In the genomic region with DNA sequence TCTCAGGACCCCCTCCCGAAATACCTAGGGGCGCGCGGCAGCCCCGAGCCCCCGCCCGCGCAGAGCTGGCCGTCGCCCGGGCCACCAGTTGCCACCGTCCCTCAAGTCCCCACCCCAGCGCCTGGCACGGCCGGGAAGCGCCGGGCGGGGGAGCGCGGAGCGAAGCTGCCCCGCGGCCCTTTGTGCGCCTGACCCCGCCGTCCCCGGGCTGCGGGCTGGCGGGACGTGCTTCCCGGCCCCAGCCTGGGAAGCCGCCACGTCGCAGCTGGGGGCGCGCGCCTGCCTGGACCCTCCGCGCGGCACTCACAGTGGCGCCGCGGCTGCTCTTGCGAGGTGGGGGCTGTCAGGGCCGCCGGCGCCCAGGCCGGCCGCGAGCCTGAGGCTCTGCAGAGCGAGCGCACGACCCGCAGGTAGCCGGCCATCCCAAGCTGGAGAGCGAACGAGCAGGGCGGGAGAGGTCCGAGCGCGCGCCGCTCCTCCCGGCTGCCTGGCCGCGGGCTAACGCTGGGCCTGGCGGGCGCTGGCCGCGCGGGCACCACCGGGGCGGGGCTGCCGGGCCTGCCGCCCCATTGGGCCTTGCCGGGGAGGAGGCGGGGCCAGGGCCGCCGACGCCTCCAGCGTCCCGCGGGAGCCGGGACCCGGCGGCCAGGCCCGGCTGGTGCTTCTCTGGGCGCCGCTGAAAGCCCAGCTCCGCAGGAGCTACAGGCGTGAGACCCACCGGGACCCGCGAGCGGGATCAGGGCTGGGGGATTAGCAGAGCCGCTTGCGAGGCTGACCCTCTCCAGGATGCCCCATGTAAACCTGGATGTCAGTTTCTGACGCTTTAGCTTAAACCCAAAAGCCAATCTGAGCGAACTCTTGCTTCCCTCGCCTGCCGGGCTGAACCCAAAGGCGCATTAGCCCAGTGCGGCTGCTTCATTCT, we compare ENCODE assay signal across 1 cellular context.
TF ChIP-seq lines count a peak whose summit lies in the region.

TSS of gene IDH2 (minus strand) at position 500 of the 922 bp plus-strand sequence. CDS start at position 422, 78 bp downstream.

TF ChIP-seq in GM12878, 131 proteins besides CTCF, POLR2A, EP300 and RAD21 (continued from another document and continues in another):
- TF ChIP-seq, protein P1, sequence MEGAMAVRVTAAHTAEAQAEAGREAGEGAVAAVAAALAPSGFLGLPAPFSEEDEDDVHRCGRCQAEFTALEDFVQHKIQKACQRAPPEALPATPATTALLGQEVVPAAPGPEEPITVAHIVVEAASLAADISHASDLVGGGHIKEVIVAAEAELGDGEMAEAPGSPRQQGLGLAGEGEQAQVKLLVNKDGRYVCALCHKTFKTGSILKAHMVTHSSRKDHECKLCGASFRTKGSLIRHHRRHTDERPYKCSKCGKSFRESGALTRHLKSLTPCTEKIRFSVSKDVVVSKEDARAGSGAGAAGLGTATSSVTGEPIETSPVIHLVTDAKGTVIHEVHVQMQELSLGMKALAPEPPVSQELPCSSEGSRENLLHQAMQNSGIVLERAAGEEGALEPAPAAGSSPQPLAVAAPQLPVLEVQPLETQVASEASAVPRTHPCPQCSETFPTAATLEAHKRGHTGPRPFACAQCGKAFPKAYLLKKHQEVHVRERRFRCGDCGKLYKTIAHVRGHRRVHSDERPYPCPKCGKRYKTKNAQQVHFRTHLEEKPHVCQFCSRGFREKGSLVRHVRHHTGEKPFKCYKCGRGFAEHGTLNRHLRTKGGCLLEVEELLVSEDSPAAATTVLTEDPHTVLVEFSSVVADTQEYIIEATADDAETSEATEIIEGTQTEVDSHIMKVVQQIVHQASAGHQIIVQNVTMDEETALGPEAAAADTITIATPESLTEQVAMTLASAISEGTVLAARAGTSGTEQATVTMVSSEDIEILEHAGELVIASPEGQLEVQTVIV (IDR thresholded peaks at IDR 0.05; ENCODE audit: borderline replicate concordance, partially characterized antibody), result no peak
- TF ChIP-seq EED (IDR thresholded peaks at IDR 0.05; ENCODE audit: low read depth), result no peak
- no peak for TF ChIP-seq MYB (IDR thresholded peaks at IDR 0.05; ENCODE audit: borderline replicate concordance, low read depth, low read length)
- TF ChIP-seq GATAD2B (conservative IDR thresholded peaks at IDR 0.05; ENCODE audit: low read depth), result peak; percentile 85
- no peak for TF ChIP-seq ZBTB40 (IDR thresholded peaks at IDR 0.05; ENCODE audit: borderline replicate concordance)
- peak; percentile 55; the same call in 1 of the 2 replicates for TF ChIP-seq MXI1 (IDR thresholded peaks at IDR 0.05; ENCODE audit: low read depth, low read length)
- no peak for TF ChIP-seq BMI1 (IDR thresholded peaks at IDR 0.05; ENCODE audit: borderline replicate concordance)
- no peak for TF ChIP-seq CBFB (IDR thresholded peaks at IDR 0.05; ENCODE audit: low read depth)
- TF ChIP-seq KAT2A (conservative IDR thresholded peaks at IDR 0.05; ENCODE audit: control insufficient read depth, low read depth, low read length), result no peak
- TF ChIP-seq ESRRA (IDR thresholded peaks at IDR 0.05; ENCODE audit: low read length), result no peak
- TF ChIP-seq NFXL1 (IDR thresholded peaks at IDR 0.05; ENCODE audit: borderline replicate concordance), result no peak
- no peak for TF ChIP-seq RFX5 (IDR thresholded peaks at IDR 0.05; ENCODE audit: low read depth, low read length)
- peak; percentile 37 for TF ChIP-seq RELA (IDR thresholded peaks at IDR 0.05; ENCODE audit: borderline replicate concordance, partially characterized antibody)
- no peak for TF ChIP-seq FOXM1 (IDR thresholded peaks at IDR 0.05; ENCODE audit: low read depth, low read length)
- no peak for TF ChIP-seq PAX5 (IDR thresholded peaks at IDR 0.05; ENCODE audit: borderline replicate concordance, low read depth, low read length)
- TF ChIP-seq CBX5 (IDR thresholded peaks at IDR 0.05; ENCODE audit: low read depth), result no peak
- TF ChIP-seq, protein P2, sequence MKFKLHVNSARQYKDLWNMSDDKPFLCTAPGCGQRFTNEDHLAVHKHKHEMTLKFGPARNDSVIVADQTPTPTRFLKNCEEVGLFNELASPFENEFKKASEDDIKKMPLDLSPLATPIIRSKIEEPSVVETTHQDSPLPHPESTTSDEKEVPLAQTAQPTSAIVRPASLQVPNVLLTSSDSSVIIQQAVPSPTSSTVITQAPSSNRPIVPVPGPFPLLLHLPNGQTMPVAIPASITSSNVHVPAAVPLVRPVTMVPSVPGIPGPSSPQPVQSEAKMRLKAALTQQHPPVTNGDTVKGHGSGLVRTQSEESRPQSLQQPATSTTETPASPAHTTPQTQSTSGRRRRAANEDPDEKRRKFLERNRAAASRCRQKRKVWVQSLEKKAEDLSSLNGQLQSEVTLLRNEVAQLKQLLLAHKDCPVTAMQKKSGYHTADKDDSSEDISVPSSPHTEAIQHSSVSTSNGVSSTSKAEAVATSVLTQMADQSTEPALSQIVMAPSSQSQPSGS (IDR thresholded peaks at IDR 0.05; ENCODE audit: low read length), result no peak
- no peak for TF ChIP-seq SKIL (IDR thresholded peaks at IDR 0.05; ENCODE audit: low read depth, poor library complexity, severe bottlenecking)
- no peak for TF ChIP-seq ELK1 (IDR thresholded peaks at IDR 0.05; ENCODE audit: low read depth, low read length)
- TF ChIP-seq ZNF687 (IDR thresholded peaks at IDR 0.05), result 0 out of 2 replicates have a peak, but pooled peaks have one; percentile 66
- peak; percentile 74; the same call in 1 of the 2 replicates for TF ChIP-seq DPF2 (IDR thresholded peaks at IDR 0.05)
- no peak for TF ChIP-seq MTA3 (IDR thresholded peaks at IDR 0.05; ENCODE audit: borderline replicate concordance, low read length)
- no peak for TF ChIP-seq HDGF (IDR thresholded peaks at IDR 0.05)
- no peak for TF ChIP-seq HCFC1 (IDR thresholded peaks at IDR 0.05; ENCODE audit: low read length)
- no peak for TF ChIP-seq NFIC (IDR thresholded peaks at IDR 0.05; ENCODE audit: low read depth, low read length)
- no peak for TF ChIP-seq BCL3 (IDR thresholded peaks at IDR 0.05; ENCODE audit: borderline replicate concordance, insufficient read depth, low read depth, low read length, poor library complexity, severe bottlenecking)
- TF ChIP-seq, protein P3, sequence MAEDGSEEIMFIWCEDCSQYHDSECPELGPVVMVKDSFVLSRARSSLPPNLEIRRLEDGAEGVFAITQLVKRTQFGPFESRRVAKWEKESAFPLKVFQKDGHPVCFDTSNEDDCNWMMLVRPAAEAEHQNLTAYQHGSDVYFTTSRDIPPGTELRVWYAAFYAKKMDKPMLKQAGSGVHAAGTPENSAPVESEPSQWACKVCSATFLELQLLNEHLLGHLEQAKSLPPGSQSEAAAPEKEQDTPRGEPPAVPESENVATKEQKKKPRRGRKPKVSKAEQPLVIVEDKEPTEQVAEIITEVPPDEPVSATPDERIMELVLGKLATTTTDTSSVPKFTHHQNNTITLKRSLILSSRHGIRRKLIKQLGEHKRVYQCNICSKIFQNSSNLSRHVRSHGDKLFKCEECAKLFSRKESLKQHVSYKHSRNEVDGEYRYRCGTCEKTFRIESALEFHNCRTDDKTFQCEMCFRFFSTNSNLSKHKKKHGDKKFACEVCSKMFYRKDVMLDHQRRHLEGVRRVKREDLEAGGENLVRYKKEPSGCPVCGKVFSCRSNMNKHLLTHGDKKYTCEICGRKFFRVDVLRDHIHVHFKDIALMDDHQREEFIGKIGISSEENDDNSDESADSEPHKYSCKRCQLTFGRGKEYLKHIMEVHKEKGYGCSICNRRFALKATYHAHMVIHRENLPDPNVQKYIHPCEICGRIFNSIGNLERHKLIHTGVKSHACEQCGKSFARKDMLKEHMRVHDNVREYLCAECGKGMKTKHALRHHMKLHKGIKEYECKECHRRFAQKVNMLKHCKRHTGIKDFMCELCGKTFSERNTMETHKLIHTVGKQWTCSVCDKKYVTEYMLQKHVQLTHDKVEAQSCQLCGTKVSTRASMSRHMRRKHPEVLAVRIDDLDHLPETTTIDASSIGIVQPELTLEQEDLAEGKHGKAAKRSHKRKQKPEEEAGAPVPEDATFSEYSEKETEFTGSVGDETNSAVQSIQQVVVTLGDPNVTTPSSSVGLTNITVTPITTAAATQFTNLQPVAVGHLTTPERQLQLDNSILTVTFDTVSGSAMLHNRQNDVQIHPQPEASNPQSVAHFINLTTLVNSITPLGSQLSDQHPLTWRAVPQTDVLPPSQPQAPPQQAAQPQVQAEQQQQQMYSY (CRISPR knock-in tag; IDR thresholded peaks at IDR 0.05), result no peak
